ENCODE assay signal across 9 cellular contexts in genomic region chr2:128520787-128521186, GRCh38.
DNase-seq lines count a peak whose midpoint lies in the region; ATAC-seq and TF ChIP-seq lines count a peak whose summit lies in the region.
"Had no signal": no experiment of that assay in that cellular context is flagged by ENCODE, and none has a peak within 500 bp of the region (broad histone marks: within the 10 kb centered on the region; RNA-seq: fewer than 3 reads in every experiment).

No MANE protein-coding gene starts in this region.

- H3K27ac Mint-ChIP-seq in activated naive CD8-positive, alpha-beta T cell treated with anti-CD3 and anti-CD28 coated beads, Interleukin-2, amount 50 U/mL, for 24 hours = no peak overlapping the region

- no peaks in the 10 kb centered on the region for H3K4me1 ChIP-seq in foreskin keratinocyte
- H3K4me1 ChIP-seq: Peyer's patch had no signal

- no peaks in the 10 kb centered on the region for H3K27me3 Mint-ChIP-seq in activated naive CD8-positive, alpha-beta T cell treated with anti-CD3 and anti-CD28 coated beads, Interleukin-2, amount 50 U/mL, for 24 hours

- no peak overlapping the region for H3K4me3 ChIP-seq in GM12864 (ENCODE audit: low read depth, low read length)
- H3K4me3 ChIP-seq: Peyer's patch had no signal

- POLR2A ChIA-PET in HEK293T (lab: Yijun Ruan, JAX) = no interaction called here

- TF ChIP-seq CTCF in GM12864 (IDR thresholded peaks at IDR 0.05; ENCODE audit: low read depth, low read length, missing control alignments) (no peak), foreskin keratinocyte (conservative IDR thresholded peaks at IDR 0.05) (no peak)

- peaks cover 24% of the 10 kb centered on the region for H3K27me3 ChIP-seq in foreskin keratinocyte
- H3K27me3 ChIP-seq: Peyer's patch had no signal

- no peak overlapping the region for H3K27ac ChIP-seq in foreskin keratinocyte
- H3K27ac ChIP-seq: Peyer's patch had no signal

- no peaks in the 10 kb centered on the region for H3K36me3 Mint-ChIP-seq in activated naive CD8-positive, alpha-beta T cell treated with anti-CD3 and anti-CD28 coated beads, Interleukin-2, amount 50 U/mL, for 24 hours (ENCODE audit: low read depth)

- H3K9me3 Mint-ChIP-seq in activated naive CD8-positive, alpha-beta T cell treated with anti-CD3 and anti-CD28 coated beads, Interleukin-2, amount 50 U/mL, for 24 hours = no peaks in the 10 kb centered on the region

- DNase-seq in GM12864 (ENCODE audit: low read depth) (peak; percentile 33), HEK293T (ENCODE audit: extremely low spot score) (no peak), NOMO-1 (lab: John Stamatoyannopoulos, UW; ENCODE audit: unreplicated experiment in 2 of 2) (no peak), cerebellum (ENCODE audit: low spot score) (no peak), foreskin keratinocyte (no peak)
- DNase-seq in activated naive CD8-positive, alpha-beta T cell treated with anti-CD3 and anti-CD28 coated beads, Interleukin-2, amount 50 U/mL, for 24 hours = peak; percentile 51
- DNase-seq: Peyer's patch had no signal

- peaks cover 7% of the 10 kb centered on the region for H3K4me1 Mint-ChIP-seq in activated naive CD8-positive, alpha-beta T cell treated with anti-CD3 and anti-CD28 coated beads, Interleukin-2, amount 50 U/mL, for 24 hours

- CTCF ChIA-PET in HEK293T (lab: Yijun Ruan, JAX) = no interaction called here

- H3K4me3 Mint-ChIP-seq in activated naive CD8-positive, alpha-beta T cell treated with anti-CD3 and anti-CD28 coated beads, Interleukin-2, amount 50 U/mL, for 24 hours = no peak overlapping the region

- ATAC-seq in GM19452 (IDR thresholded peaks at IDR 0.05; ENCODE audit: unreplicated experiment) = peak; percentile 94
- ATAC-seq in HG03159 (IDR thresholded peaks at IDR 0.05; ENCODE audit: unreplicated experiment) = peak; percentile 87
- ATAC-seq in activated naive CD8-positive, alpha-beta T cell treated with anti-CD3 and anti-CD28 coated beads, Interleukin-2, amount 50 U/mL, for 24 hours = peak; percentile 79
- ATAC-seq in foreskin keratinocyte = no peak

TF ChIP-seq in HEK293T, 16 proteins besides CTCF, POLR2A, EP300 and RAD21:
- TF ChIP-seq CTBP1 (IDR thresholded peaks at IDR 0.05; ENCODE audit: borderline replicate concordance) = no peak
- TF ChIP-seq NFRKB (IDR thresholded peaks at IDR 0.05) = no peak
- TF ChIP-seq SUZ12 (IDR thresholded peaks at IDR 0.05) = no peak
- TF ChIP-seq BHLHE40 (IDR thresholded peaks at IDR 0.05; ENCODE audit: borderline replicate concordance) = no peak
- no peak for TF ChIP-seq HDGF (IDR thresholded peaks at IDR 0.05; ENCODE audit: borderline replicate concordance)
- TF ChIP-seq ARNT (IDR thresholded peaks at IDR 0.05) = no peak
- no peak for TF ChIP-seq ELF4 (IDR thresholded peaks at IDR 0.05)
- no peak for TF ChIP-seq SP1 (IDR thresholded peaks at IDR 0.05)
- TF ChIP-seq ZNF384 (IDR thresholded peaks at IDR 0.05) = no peak
- TF ChIP-seq LEF1 (IDR thresholded peaks at IDR 0.05; ENCODE audit: borderline replicate concordance) = no peak
- no peak for TF ChIP-seq PKNOX1 (IDR thresholded peaks at IDR 0.05)
- TF ChIP-seq FOXA1 (IDR thresholded peaks at IDR 0.05) = no peak
- no peak for TF ChIP-seq L3MBTL2 (conservative IDR thresholded peaks at IDR 0.05)
- TF ChIP-seq FOXK2 (IDR thresholded peaks at IDR 0.05) = no peak
- TF ChIP-seq FOXM1 (IDR thresholded peaks at IDR 0.05; ENCODE audit: borderline replicate concordance) = no peak

Comparison
In these comparisons a context has a peak if more than half of its experiments do, and no peak if none do; other contexts are left out.
1. DNase-seq: peak in GM12864 (single experiment) and activated naive CD8-positive, alpha-beta T cell treated with anti-CD3 and anti-CD28 coated beads, Interleukin-2, amount 50 U/mL, for 24 hours (single experiment); none in HEK293T (single experiment), NOMO-1 (0 of 2), cerebellum (single experiment) and foreskin keratinocyte (0 of 2).